ENCODE assay signal across 9 cellular contexts in genomic region chr20:33789109-33789857, GRCh38. TPM values are rescaled to one million over a fixed set of nuclear protein-coding genes. Genes with fewer than 3 reads are reported as not detected.
A peak's percentile ranks its signal among the peaks of the same experiment; 100 is the strongest.
DNase-seq lines count a peak whose midpoint lies in the region; ATAC-seq, FAIRE-seq and TF ChIP-seq lines count a peak whose summit lies in the region.
"Had no signal": no experiment of that assay in that cellular context is flagged by ENCODE, and none has a peak within 500 bp of the region (broad histone marks: within the 10 kb centered on the region; RNA-seq: fewer than 3 reads in every experiment).

No MANE protein-coding gene starts in this region.

- H3K9me3 ChIP-seq in MG63 (no peaks in the 10 kb centered on the region), H1 (ENCODE audit: insufficient read depth in 2 of 2, low read depth in 1 of 2, low read length in 1 of 2) (no peaks in the 10 kb centered on the region), mucosa of stomach (ENCODE audit: control insufficient read depth, low read length) (no peaks in the 10 kb centered on the region)

- H3K27ac Mint-ChIP-seq in stimulated activated naive CD8-positive, alpha-beta T cell treated with anti-CD3 and anti-CD28 coated beads, Interleukin-15, amount 100 ng/mL, for 72 hours: peak overlapping the region in 1 of 2 donors; percentile 80

- H3K27ac ChIP-seq in H1 (ENCODE audit: low read depth, low read length): no peak overlapping the region

- no peak overlapping the region for H2BK12ac ChIP-seq in H1 (ENCODE audit: low read depth, low read length)

- no peak overlapping the region for H2BK20ac ChIP-seq in H1 (ENCODE audit: low read length)

- H3K36me3 ChIP-seq in MG63 (no peaks in the 10 kb centered on the region; the same call in 1 of the 2 replicates), H1 (ENCODE audit: control insufficient read depth in 2 of 4, insufficient read depth in 4 of 4, low read length in 3 of 4) (peaks cover 0 to 2% (median 0%) of the 10 kb centered on the region in 4 experiments; a peak in 1 of 8 replicates), mucosa of stomach (ENCODE audit: control insufficient read depth, insufficient read depth, low read length) (no peaks in the 10 kb centered on the region)

- TF ChIP-seq CTCF in AG09319 (IDR thresholded peaks at IDR 0.05; ENCODE audit: low read depth, low read length): no peak
- TF ChIP-seq CTCF in H1 (IDR thresholded peaks at IDR 0.05; ENCODE audit: control extremely low read depth in 1 of 3, insufficient read depth in 1 of 3, low read depth in 1 of 3, low read length in 3 of 3): no peak

- H3K23me2 ChIP-seq in H1 (ENCODE audit: low read depth, low read length): no peaks in the 10 kb centered on the region

- POLR2A ChIA-PET in H1 (lab: Charles Lee; ENCODE audit: partially characterized antibody): interaction anchor here (0.6 kb wide), 1 partner anchor 159 kb away, joined by 3 read pairs; no protein-coding TSS in a partner anchor

- no peaks in the 10 kb centered on the region for H4K20me1 ChIP-seq in H1 (replicated peaks in 1 of 2; ENCODE audit: control insufficient read depth in 1 of 2, insufficient read depth in 2 of 2, low read length in 2 of 2)

- ATAC-seq in stimulated activated naive CD8-positive, alpha-beta T cell treated with anti-CD3 and anti-CD28 coated beads, Interleukin-15, amount 100 ng/mL, for 72 hours: no peak

- H2AFZ ChIP-seq in H1 (ENCODE audit: low read length): no peak overlapping the region

- no peak overlapping the region for H2BK5ac ChIP-seq in H1 (ENCODE audit: low read depth, low read length)

- TF ChIP-seq POLR2A in H1 (IDR thresholded peaks at IDR 0.05; ENCODE audit: control extremely low read depth in 1 of 2, low read depth in 2 of 2, low read length in 2 of 2): no peak

- CTCF ChIA-PET in H1 (lab: Charles Lee; ENCODE audit: partially characterized antibody): interaction anchor here (0.6 to 1.7 kb wide), 4 partner anchors 126 to 280 kb away, joined by 3 to 7 read pairs (median 3); no protein-coding TSS in a partner anchor

- H3K4me2 ChIP-seq in H1 (ENCODE audit: insufficient read depth in 1 of 2, low read depth in 2 of 2, low read length in 2 of 2): no peak overlapping the region

- DNase-seq in AG09319 (ENCODE audit: extremely low read depth, low read depth) (peak; percentile 56), MG63 (peak; percentile 94), H1 (ENCODE audit: low read depth in 1 of 2, low spot score in 2 of 2) (no peak), NCI-H2081 treated with DMSO at 0.1 percent for 48 hours (lab: John Stamatoyannopoulos, UW) (no peak), NOMO-1 treated with DMSO at 0.1 percent for 48 hours (lab: John Stamatoyannopoulos, UW; ENCODE audit: unreplicated experiment) (no peak)
- no peak for DNase-seq in stimulated activated naive CD8-positive, alpha-beta T cell treated with anti-CD3 and anti-CD28 coated beads, Interleukin-15, amount 100 ng/mL, for 72 hours
- no peak for DNase-seq in stimulated activated naive CD4-positive, alpha-beta T cell treated with Interleukin-2 at 50 U/mL for 16 hours (lab: John Stamatoyannopoulos, UW)
- DNase-seq: NCI-H748 treated with DMSO at 0.1 percent for 48 hours had no signal

- FAIRE-seq in H1 (lab: Jason Lieb, UNC): no peak

- peaks cover 17% of the 10 kb centered on the region for H3K4me1 Mint-ChIP-seq in stimulated activated naive CD8-positive, alpha-beta T cell treated with anti-CD3 and anti-CD28 coated beads, Interleukin-15, amount 100 ng/mL, for 72 hours

- no peak overlapping the region for H2AK5ac ChIP-seq in H1 (ENCODE audit: low read depth, low read length)

- no peak overlapping the region for H3K9ac ChIP-seq in H1 (replicated peaks in 1 of 4; ENCODE audit: extremely low read depth in 1 of 4, low read depth in 3 of 4, low read length in 3 of 4)
- H3K9ac ChIP-seq in mucosa of stomach (ENCODE audit: low read length): peak overlapping the region; percentile 57

- H3K18ac ChIP-seq in H1 (ENCODE audit: extremely low read depth, low read length): no peak overlapping the region

- H3K79me2 ChIP-seq in H1 (ENCODE audit: control insufficient read depth in 1 of 2, insufficient read depth in 2 of 2, low read length in 2 of 2): no peaks in the 10 kb centered on the region

- H3K4me3 Mint-ChIP-seq in stimulated activated naive CD8-positive, alpha-beta T cell treated with anti-CD3 and anti-CD28 coated beads, Interleukin-15, amount 100 ng/mL, for 72 hours: no peak overlapping the region

- H3K4ac ChIP-seq in H1 (replicated peaks; ENCODE audit: insufficient read length, low read depth, low read length): no peak overlapping the region

- H2BK15ac ChIP-seq in H1 (ENCODE audit: low read length): no peak overlapping the region

- no peaks in the 10 kb centered on the region for H3K79me1 ChIP-seq in H1 (ENCODE audit: low read depth, low read length)

- peak overlapping the region; percentile 68; the same call in 1 of the 2 replicates for H4K8ac ChIP-seq in H1 (ENCODE audit: extremely low read depth, insufficient read depth, low read length)

- no peak overlapping the region for H4K5ac ChIP-seq in H1 (ENCODE audit: insufficient read length, low read depth, low read length)

- no peak for TF ChIP-seq EP300 in H1 (IDR thresholded peaks at IDR 0.05; ENCODE audit: borderline replicate concordance in 1 of 2, low read depth in 2 of 2, low read length in 2 of 2)

- no peak for TF ChIP-seq RAD21 in H1 (IDR thresholded peaks at IDR 0.05 in 1 of 2, conservative IDR thresholded peaks at IDR 0.05 in 1 of 2; ENCODE audit: low read depth in 2 of 2, low read length in 2 of 2)

- H3K4me3 ChIP-seq in MG63 (no peak overlapping the region), H1 (ENCODE audit: extremely low read depth in 1 of 4, insufficient read depth in 2 of 4, low read depth in 3 of 4, low read length in 4 of 4) (no peak overlapping the region), mucosa of stomach (ENCODE audit: low read length) (no peak overlapping the region)

- H4K91ac ChIP-seq in H1 (replicated peaks; ENCODE audit: insufficient read length, low read length): no peak overlapping the region

- WGBS in H1 (ENCODE audit: extremely low coverage in 1 of 2, insufficient coverage in 1 of 2, insufficient read length in 1 of 2, insufficient replicate concordance in 2 of 2, low coverage in 1 of 2, low lambda C conversion rate in 2 of 2, missing lambda C conversion rate in 1 of 2), 2 experiments: 87% methylated on average over 10 of the region's 11 CpGs; no CpG with 5 or more reads in 1 of the 2 experiments

- no peaks in the 10 kb centered on the region for H3K27me3 Mint-ChIP-seq in stimulated activated naive CD8-positive, alpha-beta T cell treated with anti-CD3 and anti-CD28 coated beads, Interleukin-15, amount 100 ng/mL, for 72 hours

- no peak overlapping the region for H3K23ac ChIP-seq in H1 (ENCODE audit: insufficient read length)

- no peak overlapping the region for H2BK120ac ChIP-seq in H1 (replicated peaks; ENCODE audit: low read depth, low read length)

- H3K27me3 ChIP-seq in MG63: no peaks in the 10 kb centered on the region
- no peaks in the 10 kb centered on the region for H3K27me3 ChIP-seq in H1 (replicated peaks in 1 of 4; ENCODE audit: control insufficient read depth in 3 of 4, extremely low read depth in 1 of 4, insufficient read depth in 3 of 4, low read length in 3 of 4)
- no peaks in the 10 kb centered on the region for H3K27me3 ChIP-seq in mucosa of stomach (ENCODE audit: control insufficient read depth, insufficient read depth, low read length)

- H3K4me1 ChIP-seq in H1 (replicated peaks in 1 of 4; ENCODE audit: control insufficient read depth in 3 of 4, insufficient read depth in 4 of 4, low read length in 3 of 4) (no peaks in the 10 kb centered on the region), mucosa of stomach (ENCODE audit: control insufficient read depth, insufficient read depth, low read length) (peaks cover 46% of the 10 kb centered on the region)

- no peaks in the 10 kb centered on the region for H3K9me3 Mint-ChIP-seq in stimulated activated naive CD8-positive, alpha-beta T cell treated with anti-CD3 and anti-CD28 coated beads, Interleukin-15, amount 100 ng/mL, for 72 hours

- H3K14ac ChIP-seq in H1 (ENCODE audit: insufficient read length): no peak overlapping the region

- no peak overlapping the region for H3K56ac ChIP-seq in H1 (replicated peaks; ENCODE audit: insufficient read length, low read depth, low read length)

TF ChIP-seq in H1, 55 proteins besides CTCF, POLR2A, EP300 and RAD21:
- TF ChIP-seq TCF12 (IDR thresholded peaks at IDR 0.05; ENCODE audit: low read depth, low read length): no peak

RNA-seq across cellular contexts. Expression of gene CHMP4B, which starts 21.9 kb away (rescaled TPM):
- total RNA-seq in MG63 (2014; rRNA removed; shearing (Covaris generic); ENCODE audit: low replicate concordance): 73.9 and 82.3 TPM in 2 replicates
- 66.3 and 67.8 TPM in 2 replicates for total RNA-seq in H1 (2021; fragmentation: NEBNext Ultra II Directional; extraction: Animal tissue kit (Norgen Biotek cat#: 25700))
- 36.6 and 38.6 TPM in 2 replicates for polyA plus RNA-seq in H1 (2011; rRNA removed)
- polyA plus RNA-seq in H1 (2011; cell fraction: cytosol; rRNA removed): 48.6 TPM
- polyA plus RNA-seq in H1 (2011; cell fraction: nucleus; rRNA removed): 20.5 TPM
- polyA plus RNA-seq in H1 (2012, experiment 1 of 2): 76.9 to 86.3 TPM (median 81.8 TPM) in 4 replicates
- 40.9 TPM for polyA plus RNA-seq in H1 (2012, experiment 2 of 2)
- polyA plus RNA-seq in H1 (2013, experiment 1 of 2): 48.0 TPM
- polyA plus RNA-seq in H1 (2013, experiment 2 of 2): 51.2 TPM
- 9.7 and 10.7 TPM in 2 replicates for polyA minus RNA-seq in H1 (2011; rRNA and poly(A)+ RNA removed)
- polyA minus RNA-seq in H1 (2011; cell fraction: cytosol; rRNA and poly(A)+ RNA removed): 23.8 TPM
- 10.0 TPM for polyA minus RNA-seq in H1 (2011; cell fraction: nucleus; rRNA and poly(A)+ RNA removed)

RNA-seq across cellular contexts. Expression of gene ZNF341, which starts 57.5 kb away (rescaled TPM):
- 1.0 and 1.5 TPM in 2 replicates for total RNA-seq in MG63 (2014; rRNA removed; shearing (Covaris generic); ENCODE audit: low replicate concordance)
- total RNA-seq in H1 (2021; fragmentation: NEBNext Ultra II Directional; extraction: Animal tissue kit (Norgen Biotek cat#: 25700)): 6.3 and 6.4 TPM in 2 replicates
- polyA plus RNA-seq in H1 (2011; rRNA removed): 5.8 and 7.0 TPM in 2 replicates
- polyA plus RNA-seq in H1 (2011; cell fraction: cytosol; rRNA removed): 3.3 TPM
- 6.9 TPM for polyA plus RNA-seq in H1 (2011; cell fraction: nucleus; rRNA removed)
- 5.0 to 7.4 TPM (median 5.6 TPM) in 4 replicates for polyA plus RNA-seq in H1 (2012, experiment 1 of 2)
- 6.7 TPM for polyA plus RNA-seq in H1 (2012, experiment 2 of 2)
- polyA plus RNA-seq in H1 (2013, experiment 1 of 2): 3.9 TPM
- 3.7 TPM for polyA plus RNA-seq in H1 (2013, experiment 2 of 2)
- polyA minus RNA-seq in H1 (2011; rRNA and poly(A)+ RNA removed): 5.5 TPM in 2 replicates
- polyA minus RNA-seq in H1 (2011; cell fraction: cytosol; rRNA and poly(A)+ RNA removed): 4.7 TPM
- 3.9 TPM for polyA minus RNA-seq in H1 (2011; cell fraction: nucleus; rRNA and poly(A)+ RNA removed)

Comparison
In these comparisons a context has a peak if more than half of its experiments do, and no peak if none do; other contexts are left out.
1. DNase-seq: peak in AG09319 (single experiment) and MG63 (single experiment); none in H1 (0 of 2), NCI-H2081 treated with DMSO at 0.1 percent for 48 hours (single experiment), stimulated activated naive CD8-positive, alpha-beta T cell treated with anti-CD3 and anti-CD28 coated beads, Interleukin-15, amount 100 ng/mL, for 72 hours (0 of 2), stimulated activated naive CD4-positive, alpha-beta T cell treated with Interleukin-2 at 50 U/mL for 16 hours (single experiment) and NOMO-1 treated with DMSO at 0.1 percent for 48 hours (single experiment).